ENCODE assay signal across 23 cellular contexts in genomic region chr13:25908390-25908789, GRCh38.
DNase-seq lines count a peak whose midpoint lies in the region; ATAC-seq and TF ChIP-seq lines count a peak whose summit lies in the region.
"Had no signal": no experiment of that assay in that cellular context is flagged by ENCODE, and none has a peak within 500 bp of the region (broad histone marks: within the 10 kb centered on the region; RNA-seq: fewer than 3 reads in every experiment).

No MANE protein-coding gene starts in this region.

- no peak for DNase-seq in endodermal cell
- DNase-seq in left kidney (ENCODE audit: low read depth, low spot score), result peak; percentile 93
- DNase-seq in neuronal stem cell (ENCODE audit: low spot score), result peak; percentile 21
- no peak for DNase-seq in NCI-H510A (lab: John Stamatoyannopoulos, UW)
- no peak for DNase-seq in UCSD-AML1 (lab: John Stamatoyannopoulos, UW; ENCODE audit: unreplicated experiment)
- DNase-seq in OCI-M1 (lab: John Stamatoyannopoulos, UW), result no peak
- DNase-seq in upper lobe of left lung, result no peak
- DNase-seq: 8988T; CD4-positive, alpha-beta memory T cell; DMS153; GF-D8; H7; HFFc6; KG1; MV-4-11; NCI-H187; NCI-H2107; NCI-H345; NCI-H526 had no signal

- peaks cover 40% of the 10 kb centered on the region for H3K4me1 Mint-ChIP-seq in endodermal cell
- H3K4me1 Mint-ChIP-seq: B cell; CD4-positive, alpha-beta memory T cell had no signal

- H2BK12ac ChIP-seq in neuronal stem cell (ENCODE audit: low read length), result no peak overlapping the region

- ATAC-seq in upper lobe of left lung (ENCODE audit: low FRiP score in 2 of 2), result no peak
- ATAC-seq: GM12878, HepG2 had no signal

- H4K20me1 ChIP-seq in BLaER1, result no peaks in the 10 kb centered on the region

- H2BK15ac ChIP-seq in neuronal stem cell (ENCODE audit: low read length), result no peak overlapping the region

- H2AFZ ChIP-seq in neuronal stem cell (ENCODE audit: low read length), result no peak overlapping the region

- no peak overlapping the region for H3K4me3 ChIP-seq in BLaER1
- H3K4me3 ChIP-seq in endodermal cell (ENCODE audit: low read length), result no peak overlapping the region
- no peak overlapping the region for H3K4me3 ChIP-seq in neuronal stem cell (ENCODE audit: low read length in 2 of 2)
- no peak overlapping the region for H3K4me3 ChIP-seq in upper lobe of left lung
- H3K4me3 ChIP-seq: GM12878 had no signal

- no peak overlapping the region for H3K14ac ChIP-seq in neuronal stem cell (ENCODE audit: low read length)

- TF ChIP-seq POLR2A in upper lobe of left lung (IDR thresholded peaks at IDR 0.05), result no peak

- H3K79me1 ChIP-seq in neuronal stem cell (ENCODE audit: low read depth, low read length), result no peaks in the 10 kb centered on the region

- H3K4me2 ChIP-seq in BLaER1, result peak overlapping the region; percentile 73
- H3K4me2 ChIP-seq in neuronal stem cell (ENCODE audit: insufficient read depth, low read length, poor library complexity, severe bottlenecking), result no peak overlapping the region

- peak overlapping the region; percentile 23; the same call in 1 of the 2 replicates for H3K9ac ChIP-seq in BLaER1
- no peak overlapping the region for H3K9ac ChIP-seq in endodermal cell (ENCODE audit: extremely low read depth, low read length, poor library complexity, severe bottlenecking)
- H3K9ac ChIP-seq in neuronal stem cell (ENCODE audit: low read depth, low read length, poor library complexity), result no peak overlapping the region

- TF ChIP-seq CTCF in endodermal cell (conservative IDR thresholded peaks at IDR 0.05), result no peak
- no peak for TF ChIP-seq CTCF in upper lobe of left lung (IDR thresholded peaks at IDR 0.05)

- H4K91ac ChIP-seq in neuronal stem cell (ENCODE audit: low read depth, low read length, poor library complexity), result no peak overlapping the region

- H3K4ac ChIP-seq in neuronal stem cell (ENCODE audit: low read length), result no peak overlapping the region

- H3K27ac Mint-ChIP-seq in endodermal cell, result peak overlapping the region; percentile 15
- H3K27ac Mint-ChIP-seq: B cell, HFFc6 had no signal

- TF ChIP-seq EP300 in upper lobe of left lung (IDR thresholded peaks at IDR 0.05), result no peak

- H3K4me1 ChIP-seq in BLaER1, result peaks cover 52% of the 10 kb centered on the region
- peaks cover 10% of the 10 kb centered on the region for H3K4me1 ChIP-seq in endodermal cell (ENCODE audit: control insufficient read depth, insufficient read depth, low read length)
- H3K4me1 ChIP-seq in neuronal stem cell (ENCODE audit: control insufficient read depth in 2 of 2, insufficient read depth in 1 of 2, low read depth in 1 of 2, low read length in 2 of 2), result peaks cover 0 to 18% of the 10 kb centered on the region in 2 donors
- H3K4me1 ChIP-seq in upper lobe of left lung, result peaks cover 0 to 14% (median 3%) of the 10 kb centered on the region in 4 donors

- H3K36me3 ChIP-seq in BLaER1, result no peaks in the 10 kb centered on the region
- H3K36me3 ChIP-seq in endodermal cell (ENCODE audit: control insufficient read depth, insufficient read depth, low read length), result no peaks in the 10 kb centered on the region
- H3K36me3 ChIP-seq in neuronal stem cell (replicated peaks in 1 of 2; ENCODE audit: control insufficient read depth in 2 of 2, insufficient read depth in 2 of 2, low read length in 2 of 2), result no peaks in the 10 kb centered on the region
- H3K36me3 ChIP-seq in upper lobe of left lung, result no peaks in the 10 kb centered on the region

- H2BK5ac ChIP-seq in neuronal stem cell (ENCODE audit: low read length), result no peak overlapping the region

- H3K27ac ChIP-seq in BLaER1, result peak overlapping the region; percentile 53
- no peak overlapping the region for H3K27ac ChIP-seq in endodermal cell (ENCODE audit: low read depth, low read length)
- H3K27ac ChIP-seq in neuronal stem cell (replicated peaks; ENCODE audit: low read length), result peak overlapping the region; percentile 54
- H3K27ac ChIP-seq in upper lobe of left lung, result no peak overlapping the region

- no peaks in the 10 kb centered on the region for H3K36me3 Mint-ChIP-seq in endodermal cell (ENCODE audit: low read depth)
- H3K36me3 Mint-ChIP-seq: CD4-positive, alpha-beta memory T cell had no signal

- H3K9me3 ChIP-seq in BLaER1 (peaks cover 10% of the 10 kb centered on the region; the same call in 1 of the 2 replicates), endodermal cell (ENCODE audit: control insufficient read depth, low read length) (no peaks in the 10 kb centered on the region), neuronal stem cell (replicated peaks in 1 of 2; ENCODE audit: control insufficient read depth in 2 of 2, insufficient read depth in 1 of 2, low read depth in 1 of 2, low read length in 2 of 2) (peaks cover 0 to 3% of the 10 kb centered on the region in 2 donors), upper lobe of left lung (no peaks in the 10 kb centered on the region)

- no peak overlapping the region for H3K18ac ChIP-seq in neuronal stem cell (ENCODE audit: low read length)

- H3K4me3 Mint-ChIP-seq in endodermal cell, result no peak overlapping the region
- H3K4me3 Mint-ChIP-seq: B cell; CD4-positive, alpha-beta memory T cell; HFFc6 had no signal

- 85 to 86% methylated on average over 4 of the region's 4 CpGs for WGBS in endodermal cell (ENCODE audit: insufficient coverage in 1 of 2, insufficient read length in 1 of 2), 2 experiments
- WGBS in neuronal stem cell (ENCODE audit: extremely low coverage in 2 of 2, insufficient read length in 2 of 2, insufficient replicate concordance in 1 of 2), 2 donors, result no CpG with 5 or more reads among the region's 4 CpGs
- WGBS in upper lobe of left lung, 2 donors, result 69 to 77% methylated on average over 4 of the region's 4 CpGs

- H3K23ac ChIP-seq in neuronal stem cell (ENCODE audit: low read depth, low read length, poor library complexity), result no peak overlapping the region

- no peak overlapping the region for H2AK5ac ChIP-seq in neuronal stem cell (ENCODE audit: low read depth, low read length)

- no peaks in the 10 kb centered on the region for H3K9me3 Mint-ChIP-seq in endodermal cell

- H3K27me3 Mint-ChIP-seq in endodermal cell (ENCODE audit: insufficient read depth), result no peaks in the 10 kb centered on the region
- H3K27me3 Mint-ChIP-seq: CD4-positive, alpha-beta memory T cell had no signal

- no peaks in the 10 kb centered on the region for H3K27me3 ChIP-seq in BLaER1
- H3K27me3 ChIP-seq in endodermal cell (ENCODE audit: control insufficient read depth, insufficient read depth, low read length, poor library complexity, severe bottlenecking), result peaks cover 2% of the 10 kb centered on the region
- peaks cover 0 to 10% (median 0%) of the 10 kb centered on the region in 3 experiments for H3K27me3 ChIP-seq in neuronal stem cell (ENCODE audit: control insufficient read depth in 3 of 3, insufficient read depth in 3 of 3, low read depth in 1 of 3, low read length in 3 of 3)
- no peaks in the 10 kb centered on the region for H3K27me3 ChIP-seq in upper lobe of left lung

- no peak overlapping the region for H4K8ac ChIP-seq in neuronal stem cell (ENCODE audit: low read depth, low read length)

- no peak overlapping the region for H2BK120ac ChIP-seq in neuronal stem cell (ENCODE audit: low read depth, low read length)

Comparison
In these comparisons a context has a peak if more than half of its experiments do, and no peak if none do; other contexts are left out.
1. H3K27ac ChIP-seq: peak in BLaER1 (single experiment) and neuronal stem cell (single experiment); none in endodermal cell (single experiment) and upper lobe of left lung (0 of 4).
2. DNase-seq: peak in left kidney (single experiment) and neuronal stem cell (single experiment); none in endodermal cell (single experiment), NCI-H510A (single experiment), UCSD-AML1 (single experiment), OCI-M1 (single experiment) and upper lobe of left lung (0 of 2).